Comparison of ENCODE assay signal across 8 cellular contexts in the genomic region with DNA sequence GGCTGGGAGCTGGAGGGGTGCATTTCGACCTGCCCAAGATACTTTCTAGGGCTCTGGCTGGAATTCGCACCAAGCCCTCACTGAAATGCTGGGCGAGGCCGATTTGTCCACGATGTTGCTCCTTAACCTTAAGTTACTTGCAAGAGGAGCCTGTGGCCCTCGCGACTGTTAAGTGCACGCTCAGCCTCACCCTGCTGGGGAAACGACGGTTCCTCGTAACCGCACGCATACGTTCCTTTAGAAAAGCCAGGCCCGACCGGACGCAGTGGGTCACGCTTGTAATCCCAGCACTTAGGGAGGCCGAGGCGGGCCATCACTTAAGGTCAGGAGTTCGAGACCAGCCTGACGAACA. TPM values are rescaled to one million over a fixed set of nuclear protein-coding genes. Genes with fewer than 3 reads are reported as not detected.
A peak's percentile ranks its signal among the peaks of the same experiment; 100 is the strongest.
DNase-seq lines count a peak whose midpoint lies in the region; FAIRE-seq and TF ChIP-seq lines count a peak whose summit lies in the region.

No MANE protein-coding gene starts in this region.

- peaks cover 47% of the 10 kb centered on the region for H4K20me1 ChIP-seq in Loucy (ENCODE audit: insufficient read depth, low read length, poor library complexity, severe bottlenecking)

- H3K4me3 Mint-ChIP-seq in activated naive CD8-positive, alpha-beta T cell treated with anti-CD3 and anti-CD28 coated beads for 36 hours: peak overlapping the region; percentile 98

- no peak for FAIRE-seq in D721Med (lab: Jason Lieb, UNC)

- peaks cover 90% of the 10 kb centered on the region for H3K79me2 ChIP-seq in Loucy (ENCODE audit: insufficient read depth, low read length)

- DNase-seq in NCI-H1417 (lab: John Stamatoyannopoulos, UW): peak in 2 of 3 experiments; percentile 16 to 85
- DNase-seq in NCI-H1417 treated with DMSO at 0.1 percent for 48 hours (lab: John Stamatoyannopoulos, UW): no peak
- DNase-seq in activated naive CD8-positive, alpha-beta T cell treated with anti-CD3 and anti-CD28 coated beads for 36 hours: no peak
- no peak for DNase-seq in right atrium auricular region (ENCODE audit: low spot score)
- no peak for DNase-seq in COLO829 (ENCODE audit: low spot score)
- DNase-seq in D721Med (ENCODE audit: insufficient read length, low spot score): no peak

- H3K4me2 ChIP-seq in Loucy (ENCODE audit: low read depth, low read length, poor library complexity, severe bottlenecking): peak overlapping the region; percentile 99

- H3K4me3 ChIP-seq in Loucy (ENCODE audit: low read length, poor library complexity, severe bottlenecking) (peak overlapping the region; percentile 85), right atrium auricular region (peak overlapping the region; percentile 73 to 93), rectal smooth muscle tissue (ENCODE audit: low read length) (peak overlapping the region; percentile 84)

- peaks cover 7% of the 10 kb centered on the region for H3K27me3 ChIP-seq in Loucy (ENCODE audit: insufficient read depth, low read length, poor library complexity, severe bottlenecking)
- H3K27me3 ChIP-seq in right atrium auricular region: no peaks in the 10 kb centered on the region
- H3K27me3 ChIP-seq in rectal smooth muscle tissue (ENCODE audit: control insufficient read depth, insufficient read depth, low read length): no peaks in the 10 kb centered on the region

- H3K27ac Mint-ChIP-seq in activated naive CD8-positive, alpha-beta T cell treated with anti-CD3 and anti-CD28 coated beads for 36 hours: peak overlapping the region; percentile 95

- H3K9me3 ChIP-seq in Loucy (ENCODE audit: insufficient read depth, low read depth, low read length) (no peaks in the 10 kb centered on the region), right atrium auricular region (no peaks in the 10 kb centered on the region)

- peak overlapping the region; percentile 95 for H3K27ac ChIP-seq in right atrium auricular region
- peak overlapping the region; percentile 97 for H3K27ac ChIP-seq in rectal smooth muscle tissue (ENCODE audit: low read depth, low read length)

- TF ChIP-seq CTCF in Loucy (conservative IDR thresholded peaks at IDR 0.05; ENCODE audit: low read length): no peak
- TF ChIP-seq CTCF in right atrium auricular region (IDR thresholded peaks at IDR 0.05): no peak
- TF ChIP-seq CTCF in D721Med (IDR thresholded peaks at IDR 0.05; ENCODE audit: insufficient read depth, missing control alignments): no peak

- peaks cover 3% of the 10 kb centered on the region for H3F3A ChIP-seq in Loucy (ENCODE audit: low read depth)

- no peaks in the 10 kb centered on the region for H3K36me3 ChIP-seq in Loucy (ENCODE audit: insufficient read depth, low read length)
- H3K36me3 ChIP-seq in right atrium auricular region: no peaks in the 10 kb centered on the region
- H3K36me3 ChIP-seq in rectal smooth muscle tissue (ENCODE audit: control insufficient read depth, insufficient read depth, low read length): no peaks in the 10 kb centered on the region

- H2AFZ ChIP-seq in Loucy (ENCODE audit: low read length): peak overlapping the region; percentile 71

- H3K4me1 Mint-ChIP-seq in activated naive CD8-positive, alpha-beta T cell treated with anti-CD3 and anti-CD28 coated beads for 36 hours: peaks cover 31% of the 10 kb centered on the region

- no peaks in the 10 kb centered on the region for H3K9me2 ChIP-seq in Loucy (replicated peaks; ENCODE audit: low read depth, low read length)

- H3K9me3 Mint-ChIP-seq in activated naive CD8-positive, alpha-beta T cell treated with anti-CD3 and anti-CD28 coated beads for 36 hours: no peaks in the 10 kb centered on the region

- H3K9ac ChIP-seq in Loucy (ENCODE audit: low read depth, low read length, poor library complexity, severe bottlenecking) (peak overlapping the region; percentile 97), rectal smooth muscle tissue (ENCODE audit: low read length) (peak overlapping the region; percentile 66)

- H3K4me1 ChIP-seq in Loucy (ENCODE audit: insufficient read depth, low read length, poor library complexity, severe bottlenecking): peaks cover 43% of the 10 kb centered on the region
- peaks cover 0 to 31% of the 10 kb centered on the region in 2 donors for H3K4me1 ChIP-seq in right atrium auricular region
- peaks cover 8% of the 10 kb centered on the region for H3K4me1 ChIP-seq in rectal smooth muscle tissue (ENCODE audit: control insufficient read depth, insufficient read depth, low read length)

- no peaks in the 10 kb centered on the region for H3K27me3 Mint-ChIP-seq in activated naive CD8-positive, alpha-beta T cell treated with anti-CD3 and anti-CD28 coated beads for 36 hours

- H3K36me3 Mint-ChIP-seq in activated naive CD8-positive, alpha-beta T cell treated with anti-CD3 and anti-CD28 coated beads for 36 hours: peaks cover 4% of the 10 kb centered on the region

RNA-seq across cellular contexts. Expression of gene NCOR1, which starts 0.6 kb away (rescaled TPM):
- 100 to 1,000 TPM; 122 to 131 TPM for total RNA-seq in activated naive CD8-positive, alpha-beta T cell treated with anti-CD3 and anti-CD28 coated beads for 36 hours
- total RNA-seq in right atrium auricular region: 10 to 100 TPM; 79.7 to 84.3 TPM

RNA-seq across cellular contexts. Expression of gene PIGL, which starts 1.1 kb away (rescaled TPM):
- total RNA-seq in activated naive CD8-positive, alpha-beta T cell treated with anti-CD3 and anti-CD28 coated beads for 36 hours: 10 to 100 TPM; 29.9 to 31.3 TPM
- 10 to 100 TPM; 10.3 to 14.0 TPM for total RNA-seq in right atrium auricular region

Comparison
In these comparisons a context has a peak if more than half of its experiments do, and no peak if none do; other contexts are left out.
1. DNase-seq: peak in NCI-H1417 (2 of 3); none in NCI-H1417 treated with DMSO at 0.1 percent for 48 hours (single experiment), activated naive CD8-positive, alpha-beta T cell treated with anti-CD3 and anti-CD28 coated beads for 36 hours (single experiment), right atrium auricular region (single experiment), COLO829 (single experiment) and D721Med (single experiment).
2. Peak in every context shown above with its lines, with median percentiles within 50 percentile points of each other: H3K4me3 ChIP-seq.